In the genomic region with DNA sequence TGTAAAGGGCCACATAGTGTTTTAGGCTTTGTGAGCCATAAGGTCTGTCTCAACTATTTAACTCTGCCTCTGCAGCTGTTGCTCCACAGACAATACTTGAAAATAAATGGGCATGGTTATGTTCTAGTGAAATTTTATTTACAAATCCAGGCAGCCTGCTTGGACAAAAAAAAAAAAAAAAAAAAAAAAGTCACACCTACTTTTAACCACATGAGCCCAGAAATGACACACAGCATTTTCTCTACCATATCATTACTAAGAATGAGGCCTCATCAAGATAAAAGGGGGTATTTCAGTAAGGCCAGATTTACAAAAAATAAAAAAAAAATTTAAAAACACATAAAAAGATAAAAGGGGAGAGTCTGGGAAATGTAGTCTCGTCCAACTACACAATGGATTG, we compare ENCODE assay signal across 19 cellular contexts. TPM values are rescaled to one million over a fixed set of nuclear protein-coding genes. Genes with fewer than 3 reads are reported as not detected.
DNase-seq lines count a peak whose midpoint lies in the region; ATAC-seq and TF ChIP-seq lines count a peak whose summit lies in the region.
"Had no signal": no experiment of that assay in that cellular context is flagged by ENCODE, and none has a peak within 500 bp of the region (broad histone marks: within the 10 kb centered on the region; RNA-seq: fewer than 3 reads in every experiment).

No MANE protein-coding gene starts in this region.

- H3K27ac Mint-ChIP-seq in activated T-helper 17 cell treated with anti-CD3 and anti-CD28 coated beads, Interleukin-2, amount 50 U/mL, for 72 hours, result peak overlapping the region; percentile 84
- H3K27ac Mint-ChIP-seq in nephron (no peak overlapping the region), T-helper 17 cell (no peak overlapping the region)

- H3K27ac ChIP-seq in KMS-11, result no peak overlapping the region
- H3K27ac ChIP-seq: left ventricle myocardium inferior, PC-9, SJCRH30, WERI-Rb-1 had no signal

- no peak for ATAC-seq in activated T-helper 17 cell treated with anti-CD3 and anti-CD28 coated beads, Interleukin-2, amount 50 U/mL, for 72 hours (replicated peaks)
- ATAC-seq in T-helper 17 cell (no peak), GM21717 (IDR thresholded peaks at IDR 0.05; ENCODE audit: unreplicated experiment) (no peak)

- H3K36me3 Mint-ChIP-seq in activated T-helper 17 cell treated with anti-CD3 and anti-CD28 coated beads, Interleukin-2, amount 50 U/mL, for 72 hours (ENCODE audit: low read depth), result peaks cover 66% of the 10 kb centered on the region
- H3K36me3 Mint-ChIP-seq in nephron (ENCODE audit: low read depth), result no peaks in the 10 kb centered on the region
- peaks cover 2% of the 10 kb centered on the region for H3K36me3 Mint-ChIP-seq in T-helper 17 cell (ENCODE audit: low read depth)

- H3K9me3 ChIP-seq in T-helper 17 cell (ENCODE audit: control insufficient read depth, low read length, poor library complexity, severe bottlenecking), result no peaks in the 10 kb centered on the region
- H3K9me3 ChIP-seq: left ventricle myocardium inferior, SJCRH30 had no signal

- no peaks in the 10 kb centered on the region for H3K27me3 ChIP-seq in KMS-11 (ENCODE audit: insufficient read depth, low read depth)
- H3K27me3 ChIP-seq: SJCRH30 had no signal

- no peaks in the 10 kb centered on the region for H3K9me3 Mint-ChIP-seq in activated T-helper 17 cell treated with anti-CD3 and anti-CD28 coated beads, Interleukin-2, amount 50 U/mL, for 72 hours
- no peaks in the 10 kb centered on the region for H3K9me3 Mint-ChIP-seq in nephron

- H3K4me3 Mint-ChIP-seq in activated T-helper 17 cell treated with anti-CD3 and anti-CD28 coated beads, Interleukin-2, amount 50 U/mL, for 72 hours, result peak overlapping the region; percentile 81
- H3K4me3 Mint-ChIP-seq in nephron (peak overlapping the region; percentile 85 to 89 (median 86)), T-helper 17 cell (no peak overlapping the region)

- peaks cover 41% of the 10 kb centered on the region for H3K4me1 Mint-ChIP-seq in activated T-helper 17 cell treated with anti-CD3 and anti-CD28 coated beads, Interleukin-2, amount 50 U/mL, for 72 hours
- H3K4me1 Mint-ChIP-seq in nephron (peaks cover 54% of the 10 kb centered on the region), T-helper 17 cell (peaks cover 22% of the 10 kb centered on the region)

- no peak overlapping the region for H2AFZ ChIP-seq in KMS-11 (ENCODE audit: low read depth)

- no peaks in the 10 kb centered on the region for H3K27me3 Mint-ChIP-seq in activated T-helper 17 cell treated with anti-CD3 and anti-CD28 coated beads, Interleukin-2, amount 50 U/mL, for 72 hours
- H3K27me3 Mint-ChIP-seq in nephron (ENCODE audit: low read depth), result no peaks in the 10 kb centered on the region
- no peaks in the 10 kb centered on the region for H3K27me3 Mint-ChIP-seq in T-helper 17 cell

- TF ChIP-seq CTCF in KMS-11 (conservative IDR thresholded peaks at IDR 0.05; ENCODE audit: low read depth, low read length) (no peak), nephron (IDR thresholded peaks at IDR 0.05; ENCODE audit: unreplicated experiment in 3 of 3) (no peak)

- H4K20me1 ChIP-seq in KMS-11 (ENCODE audit: insufficient read depth), result no peaks in the 10 kb centered on the region

- peak overlapping the region; percentile 63 for H3K4me2 ChIP-seq in KMS-11

- no peak overlapping the region for H3K9ac ChIP-seq in KMS-11

- H3K79me2 ChIP-seq in KMS-11 (ENCODE audit: insufficient read depth, low read depth), result peaks cover 43% of the 10 kb centered on the region

- H3K36me3 ChIP-seq in KMS-11 (ENCODE audit: insufficient read depth), result no peaks in the 10 kb centered on the region
- H3K36me3 ChIP-seq: left ventricle myocardium inferior, SJCRH30, WERI-Rb-1 had no signal

- peaks cover 45% of the 10 kb centered on the region for H3K4me1 ChIP-seq in KMS-11 (ENCODE audit: low read depth, poor library complexity, severe bottlenecking)

- DNase-seq in NCI-H2227 (lab: John Stamatoyannopoulos, UW; ENCODE audit: unreplicated experiment) (peak; percentile 13), NCI-H2227 treated with DMSO at 0.1 percent for 48 hours (lab: John Stamatoyannopoulos, UW) (no peak), T-helper 17 cell (no peak), CD1c-positive myeloid dendritic cell (ENCODE audit: extremely low spot score) (no peak)
- DNase-seq: 8988T; activated gamma-delta T cell; amygdala; left ventricle myocardium inferior; midbrain; NCI-H1436 treated with DMSO at 0.1 percent for 48 hours; NCI-H526; PC-9; SJCRH30; stimulated activated CD4-positive, alpha-beta T cell treated with anti-CD3 and anti-CD28 coated beads, Interleukin-4, amount 100 ng/mL, for 4 hours; WERI-Rb-1 had no signal

- H3K4me3 ChIP-seq in KMS-11 (IDR thresholded peaks at IDR 0.05; ENCODE audit: insufficient read depth, low read depth, low read length), result no peak overlapping the region

RNA-seq across cellular contexts. Expression of gene NGLY1, which starts 1.7 kb away (rescaled TPM):
- 100 to 1,000 TPM in 1 of 2 donors, 10 to 100 TPM in 1; 93.0 to 232 TPM for total RNA-seq in activated T-helper 17 cell treated with anti-CD3 and anti-CD28 coated beads, Interleukin-2, amount 50 U/mL, for 72 hours
- total RNA-seq in T-helper 17 cell, result 10 to 100 TPM; 65.8 to 67.1 TPM

RNA-seq across cellular contexts. Expression of gene OXSM, which starts 4.9 kb away (rescaled TPM):
- total RNA-seq in activated T-helper 17 cell treated with anti-CD3 and anti-CD28 coated beads, Interleukin-2, amount 50 U/mL, for 72 hours, result 10 to 100 TPM; 27.7 to 35.7 TPM
- total RNA-seq in T-helper 17 cell, result 1 to 10 TPM; 7.0 to 7.6 TPM
